Comparison of ENCODE assay signal across 26 cellular contexts in the genomic region with DNA sequence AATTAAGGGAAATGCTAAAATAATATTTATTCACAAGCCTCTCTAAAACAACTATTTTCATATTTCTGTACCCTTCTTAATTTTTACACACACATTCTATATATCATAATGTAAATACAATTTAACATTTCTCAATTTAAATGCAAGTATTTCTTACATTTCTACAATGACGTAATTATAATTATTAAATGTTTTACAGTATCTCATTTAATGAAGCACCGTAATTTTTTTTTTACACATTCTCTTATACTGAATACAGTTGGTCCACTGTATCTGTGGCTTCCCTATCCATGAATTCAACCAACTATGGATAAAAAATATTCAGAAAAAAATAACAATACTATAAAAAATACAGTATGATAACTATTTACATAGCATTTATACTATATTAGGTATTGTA.
"Had no signal": no experiment of that assay in that cellular context is flagged by ENCODE, and none has a peak within 500 bp of the region (broad histone marks: within the 10 kb centered on the region; RNA-seq: fewer than 3 reads in every experiment).

No MANE protein-coding gene starts in this region.

- DNase-seq: heart left ventricle; hypothalamus; immature natural killer cell; islet precursor cell; left colon; left lung; lower lobe of right lung; mammary epithelial cell; mesendoderm; naive B cell; natural killer cell; nephron progenitor cell; occipital lobe; retina; right cardiac atrium; spleen; stimulated activated CD4-positive, alpha-beta T cell treated with anti-CD3 and anti-CD28 coated beads, Interleukin-4, amount 100 ng/mL, for 24 hours; stimulated activated naive CD4-positive, alpha-beta T cell had no signal

- H3K4me1 ChIP-seq: heart left ventricle, left lung, lower lobe of right lung, neural progenitor cell, prostate gland, spleen, tibial nerve, vagina had no signal

- ATAC-seq: heart left ventricle; left lung; lower lobe of right lung; natural killer cell; right cardiac atrium; sciatic nerve; stimulated activated effector memory CD8-positive, alpha-beta T cell treated with anti-CD3 and anti-CD28 coated beads, Interleukin-12 subunit alpha, Interleukin-12 subunit beta, amount 100 ng/mL, for 72 hours had no signal

- H3K4me2 ChIP-seq: neural progenitor cell had no signal

- H3K36me3 ChIP-seq: neural progenitor cell, neutrophil, prostate gland had no signal

- H3K27ac ChIP-seq: heart left ventricle, left lung, lower lobe of right lung, neural progenitor cell, neutrophil, prostate gland, skin epidermis, spleen, tibial nerve, vagina had no signal

- H3K4me3 ChIP-seq: heart left ventricle, left lung, lower lobe of right lung, neural progenitor cell, prostate gland, skin epidermis, spleen, tibial nerve, vagina had no signal

- H3K9me3 ChIP-seq: heart left ventricle, left lung, lower lobe of right lung, neutrophil, prostate gland, spleen, tibial nerve, vagina had no signal

- H3K27me3 ChIP-seq: heart left ventricle, left lung, neural progenitor cell, neutrophil, spleen, tibial nerve, vagina had no signal

- H2AFZ ChIP-seq: neural progenitor cell had no signal

- H3K9ac ChIP-seq: neural progenitor cell had no signal
